23 cellular contexts compared by ENCODE assay signal in genomic region chr20:23517719-23518118, GRCh38. TPM values are rescaled to one million over a fixed set of nuclear protein-coding genes. Genes with fewer than 3 reads are reported as not detected.
DNase-seq lines count a peak whose midpoint lies in the region; ATAC-seq, FAIRE-seq and TF ChIP-seq lines count a peak whose summit lies in the region.
"Had no signal": no experiment of that assay in that cellular context is flagged by ENCODE, and none has a peak within 500 bp of the region (broad histone marks: within the 10 kb centered on the region; RNA-seq: fewer than 3 reads in every experiment).

No MANE protein-coding gene starts in this region.

- peaks cover 2% of the 10 kb centered on the region for H3K9me3 ChIP-seq in iPS-18c (ENCODE audit: control insufficient read depth, insufficient read depth, low read length)
- H3K9me3 ChIP-seq in vagina, result no peaks in the 10 kb centered on the region
- H3K9me3 ChIP-seq: BE2C had no signal

- H3K4me1 ChIP-seq in GM23338 (ENCODE audit: insufficient read depth) (peaks cover 13% of the 10 kb centered on the region; the same call in 1 of the 2 replicates), vagina (no peaks in the 10 kb centered on the region)
- H3K4me1 ChIP-seq: BE2C had no signal

- H3K36me3 ChIP-seq in GM23338 (ENCODE audit: insufficient read depth) (no peaks in the 10 kb centered on the region), bronchial epithelial cell (ENCODE audit: control insufficient read depth, insufficient read depth, low read length) (no peaks in the 10 kb centered on the region), vagina (no peaks in the 10 kb centered on the region)
- H3K36me3 ChIP-seq: BE2C had no signal

- peaks cover 40% of the 10 kb centered on the region for H3K4me1 Mint-ChIP-seq in GM23338
- H3K4me1 Mint-ChIP-seq: CD4-positive, CD25-positive, alpha-beta regulatory T cell; CD8-positive, alpha-beta memory T cell had no signal

- H3K79me2 ChIP-seq in GM23338 (replicated peaks; ENCODE audit: insufficient read depth), result no peaks in the 10 kb centered on the region

- no peak overlapping the region for H3K27ac Mint-ChIP-seq in GM23338
- H3K27ac Mint-ChIP-seq: CD4-positive, CD25-positive, alpha-beta regulatory T cell; IgD-negative memory B cell had no signal

- no peaks in the 10 kb centered on the region for H3F3A ChIP-seq in GM23338 (replicated peaks; ENCODE audit: low read depth)

- H3K4me3 Mint-ChIP-seq in GM23338, result no peak overlapping the region
- H3K4me3 Mint-ChIP-seq: CD4-positive, CD25-positive, alpha-beta regulatory T cell; CD8-positive, alpha-beta memory T cell; IgD-negative memory B cell had no signal

- H3K27me3 ChIP-seq in GM23338 (ENCODE audit: insufficient read depth) (no peaks in the 10 kb centered on the region), bronchial epithelial cell (ENCODE audit: control insufficient read depth, insufficient read depth, low read length) (no peaks in the 10 kb centered on the region), vagina (no peaks in the 10 kb centered on the region)
- H3K27me3 ChIP-seq: BE2C had no signal

- H3K36me3 Mint-ChIP-seq in GM23338 (ENCODE audit: low read depth), result peaks cover 10% of the 10 kb centered on the region; the same call in 2 of the 3 replicates
- H3K36me3 Mint-ChIP-seq: CD4-positive, CD25-positive, alpha-beta regulatory T cell; CD8-positive, alpha-beta memory T cell; IgD-negative memory B cell had no signal

- H3K4me3 ChIP-seq in GM23338, result no peak overlapping the region
- no peak overlapping the region for H3K4me3 ChIP-seq in bronchial epithelial cell (ENCODE audit: low read depth, low read length)
- H3K4me3 ChIP-seq in iPS-18c (ENCODE audit: insufficient read depth, low read depth, low read length), result 0 out of 2 replicates have a peak overlapping the region, but pooled peaks have one; percentile 21
- H3K4me3 ChIP-seq in vagina, result no peak overlapping the region

- H4K20me1 ChIP-seq in GM23338 (replicated peaks; ENCODE audit: insufficient read depth), result no peaks in the 10 kb centered on the region

- H3K27me3 Mint-ChIP-seq in GM23338 (ENCODE audit: insufficient read depth, low read depth, poor library complexity), result no peaks in the 10 kb centered on the region

- no peak for TF ChIP-seq CTCF in GM23338 (conservative IDR thresholded peaks at IDR 0.05; ENCODE audit: low read depth in 2 of 2)
- TF ChIP-seq CTCF in bronchial epithelial cell (IDR thresholded peaks at IDR 0.05; ENCODE audit: insufficient read depth, low read length, severe bottlenecking), result no peak
- TF ChIP-seq CTCF in vagina (IDR thresholded peaks at IDR 0.05), result no peak

- no peak overlapping the region for H3K27ac ChIP-seq in GM23338 (ENCODE audit: low read depth)
- no peak overlapping the region for H3K27ac ChIP-seq in vagina

- peaks cover 8% of the 10 kb centered on the region; the same call in 2 of the 3 replicates for H3K9me3 Mint-ChIP-seq in GM23338
- H3K9me3 Mint-ChIP-seq: CD8-positive, alpha-beta memory T cell; IgD-negative memory B cell had no signal

- DNase-seq in EH (ENCODE audit: low read depth) (peak; percentile 36), GM23338 (ENCODE audit: low spot score) (no peak), bronchial epithelial cell (ENCODE audit: low read depth) (no peak), NOMO-1 (lab: John Stamatoyannopoulos, UW; ENCODE audit: unreplicated experiment in 2 of 2) (no peak), NCI-H146 treated with DMSO at 0.1 percent for 48 hours (lab: John Stamatoyannopoulos, UW; ENCODE audit: unreplicated experiment) (no peak), vagina (ENCODE audit: extremely low spot score in 2 of 2) (no peak)
- DNase-seq: ACHN; BE2C; CD4-positive, CD25-positive, alpha-beta regulatory T cell; CD8-positive, alpha-beta memory T cell; COR-L47; DMS 273 treated with DMSO at 0.1 percent for 48 hours; DMS53; DND-41; GDM1; HCEC 1CT; KBM-7 had no signal

- TF ChIP-seq POLR2A in vagina (IDR thresholded peaks at IDR 0.05), result no peak

- ATAC-seq in GM23338 (no peak), GM18868 (IDR thresholded peaks at IDR 0.05; ENCODE audit: unreplicated experiment) (no peak)

- H3K4me2 ChIP-seq in GM23338, result no peak overlapping the region

- peaks cover 21% of the 10 kb centered on the region for H3K9me2 ChIP-seq in GM23338 (ENCODE audit: insufficient read depth)

- 0 out of 2 replicates have a peak overlapping the region, but pooled peaks have one; percentile 66 for H2AFZ ChIP-seq in GM23338

- peak; percentile 62 for FAIRE-seq in bronchial epithelial cell (lab: Jason Lieb, UNC)
- FAIRE-seq: A204.1, H54, HTR-8/SVneo had no signal

- intact Hi-C loops in vagina (cut with DNase I), result no loop called here

TF ChIP-seq in GM23338, 12 proteins besides CTCF, POLR2A, EP300 and RAD21 (continues in another document):
- no peak for TF ChIP-seq REST (IDR thresholded peaks at IDR 0.05; ENCODE audit: unreplicated experiment)
- no peak for TF ChIP-seq NANOG (IDR thresholded peaks at IDR 0.05; ENCODE audit: borderline replicate concordance)
- no peak for TF ChIP-seq ZNF114 (CRISPR knock-in tag; IDR thresholded peaks at IDR 0.05)
- TF ChIP-seq STAT1 (IDR thresholded peaks at IDR 0.05; ENCODE audit: unreplicated experiment), result no peak

RNA-seq across cellular contexts. Expression of gene CST8, which starts 26.8 kb away (rescaled TPM):
- total RNA-seq in GM23338 (2014; rRNA removed; shearing (Covaris generic)), result not detected in 2 replicates
- not detected in 2 replicates for polyA plus RNA-seq in GM23338 (2016; fragmentation: Nextera tagmentation; extraction: Ambion mirVana)
- not detected in 2 replicates for total RNA-seq in bronchial epithelial cell
- total RNA-seq in vagina, result not detected
- total RNA-seq: CD4-positive, CD25-positive, alpha-beta regulatory T cell; CD8-positive, alpha-beta memory T cell had no signal
- polyA plus RNA-seq: CD4-positive, CD25-positive, alpha-beta regulatory T cell; CD8-positive, alpha-beta memory T cell; IgD-negative memory B cell had no signal

RNA-seq across cellular contexts. Expression of gene CST9L, which starts 50.6 kb away (rescaled TPM):
- not detected in 2 replicates for total RNA-seq in GM23338 (2014; rRNA removed; shearing (Covaris generic))
- not detected in 2 replicates for polyA plus RNA-seq in GM23338 (2016; fragmentation: Nextera tagmentation; extraction: Ambion mirVana)
- total RNA-seq in bronchial epithelial cell (not detected in 2 replicates), vagina (not detected)
- total RNA-seq: CD4-positive, CD25-positive, alpha-beta regulatory T cell; CD8-positive, alpha-beta memory T cell had no signal
- polyA plus RNA-seq: CD4-positive, CD25-positive, alpha-beta regulatory T cell; CD8-positive, alpha-beta memory T cell; IgD-negative memory B cell had no signal
